In genomic region chr18:58416704-58417683, GRCh38 we compare ENCODE assay signal across 16 cellular contexts.
DNase-seq lines count a peak whose midpoint lies in the region; ATAC-seq, FAIRE-seq and TF ChIP-seq lines count a peak whose summit lies in the region.
"Had no signal": no experiment of that assay in that cellular context is flagged by ENCODE, and none has a peak within 500 bp of the region (broad histone marks: within the 10 kb centered on the region; RNA-seq: fewer than 3 reads in every experiment).

No MANE protein-coding gene starts in this region.

- H3K18ac ChIP-seq in mesenchymal stem cell (ENCODE audit: low read depth in 1 of 2, low read length in 2 of 2) = no peak overlapping the region

- no peak for TF ChIP-seq CTCF in C4-2B (conservative IDR thresholded peaks at IDR 0.05)
- TF ChIP-seq CTCF in RWPE2 (IDR thresholded peaks at IDR 0.05; ENCODE audit: poor library complexity, severe bottlenecking) = no peak

- H3K36me3 ChIP-seq in RWPE2 (ENCODE audit: low read depth) (no peaks in the 10 kb centered on the region), mesenchymal stem cell (ENCODE audit: control insufficient read depth in 1 of 2, insufficient read depth in 2 of 2, low read depth in 1 of 2, low read length in 2 of 2) (no peaks in the 10 kb centered on the region)
- H3K36me3 ChIP-seq: uterus had no signal

- peak overlapping the region; percentile 37 for H3K27ac ChIP-seq in C4-2B
- peak overlapping the region; percentile 64 for H3K27ac ChIP-seq in RWPE2 (ENCODE audit: poor library complexity, severe bottlenecking)
- no peak overlapping the region for H3K27ac ChIP-seq in mesenchymal stem cell (ENCODE audit: low read length, poor library complexity, severe bottlenecking)
- H3K27ac ChIP-seq: uterus had no signal

- H2AFZ ChIP-seq in mesenchymal stem cell (ENCODE audit: low read depth, low read length) = no peak overlapping the region

- WGBS in mesenchymal stem cell = 82% methylated on average over 13 of the region's 16 CpGs

- CTCF ChIA-PET in activated CD8-positive, alpha-beta memory T cell treated with anti-CD3 and anti-CD28 coated beads, Interleukin-2, amount 10 ng/mL, durations not matched to agents 7 days and 5 days (lab: Charles Lee) = no interaction called here

- H3K4ac ChIP-seq in mesenchymal stem cell (ENCODE audit: low read depth in 1 of 2, low read length in 2 of 2) = no peak overlapping the region

- H3K4me3 Mint-ChIP-seq in activated CD8-positive, alpha-beta memory T cell treated with anti-CD3 and anti-CD28 coated beads, Interleukin-2, amount 10 ng/mL, durations not matched to agents 7 days and 5 days = no peak overlapping the region
- H3K4me3 Mint-ChIP-seq in activated T-helper 17 cell treated with anti-CD3 and anti-CD28 coated beads, Interleukin-2, amount 50 U/mL, for 72 hours = no peak overlapping the region
- H3K4me3 Mint-ChIP-seq: B cell, endodermal cell, naive B cell had no signal

- no peaks in the 10 kb centered on the region for H3K9me3 Mint-ChIP-seq in activated CD8-positive, alpha-beta memory T cell treated with anti-CD3 and anti-CD28 coated beads, Interleukin-2, amount 10 ng/mL, durations not matched to agents 7 days and 5 days (ENCODE audit: low read depth)
- H3K9me3 Mint-ChIP-seq in activated T-helper 17 cell treated with anti-CD3 and anti-CD28 coated beads, Interleukin-2, amount 50 U/mL, for 72 hours = no peaks in the 10 kb centered on the region
- H3K9me3 Mint-ChIP-seq: endodermal cell had no signal

- H3K14ac ChIP-seq in mesenchymal stem cell (ENCODE audit: low read length in 2 of 2) = no peak overlapping the region

- no peaks in the 10 kb centered on the region for H3K4me1 Mint-ChIP-seq in activated CD8-positive, alpha-beta memory T cell treated with anti-CD3 and anti-CD28 coated beads, Interleukin-2, amount 10 ng/mL, durations not matched to agents 7 days and 5 days
- no peaks in the 10 kb centered on the region for H3K4me1 Mint-ChIP-seq in activated T-helper 17 cell treated with anti-CD3 and anti-CD28 coated beads, Interleukin-2, amount 50 U/mL, for 72 hours
- H3K4me1 Mint-ChIP-seq: B cell, naive B cell had no signal

- H2AK5ac ChIP-seq in mesenchymal stem cell (ENCODE audit: low read length, severe bottlenecking) = no peak overlapping the region

- FAIRE-seq in endometrium (lab: Jason Lieb, UNC) = peak; percentile 8

- no peak overlapping the region for H3K9ac ChIP-seq in mesenchymal stem cell (ENCODE audit: low read length)

- no peak overlapping the region for H3K4me3 ChIP-seq in RWPE2 (ENCODE audit: severe bottlenecking)
- H3K4me3 ChIP-seq in mesenchymal stem cell (ENCODE audit: insufficient read depth in 1 of 2, low read depth in 1 of 2, low read length in 2 of 2) = no peak overlapping the region
- H3K4me3 ChIP-seq: smooth muscle cell, uterus had no signal

- no peak for DNase-seq in RWPE2 (ENCODE audit: low spot score)
- no peak for DNase-seq in mesenchymal stem cell
- DNase-seq in T-helper 2 cell = no peak
- DNase-seq in activated CD8-positive, alpha-beta memory T cell treated with anti-CD3 and anti-CD28 coated beads, Interleukin-2, amount 10 ng/mL, durations not matched to agents 7 days and 5 days = no peak
- no peak for DNase-seq in stimulated activated CD4-positive, alpha-beta T cell treated with anti-CD3 and anti-CD28 coated beads, Interleukin-2, amount 100 ng/mL, for 48 hours
- DNase-seq: activated CD8-positive, alpha-beta memory T cell treated with anti-CD3 and anti-CD28 coated beads, Interleukin-2, amount 50 U/mL, for 4 hours; endodermal cell; naive B cell; NCI-H345; RPMI8226; uterus had no signal

- H3K79me1 ChIP-seq in mesenchymal stem cell (replicated peaks; ENCODE audit: low read length, poor library complexity, severe bottlenecking) = no peaks in the 10 kb centered on the region

- no peak overlapping the region for H2BK120ac ChIP-seq in mesenchymal stem cell (ENCODE audit: low read depth, low read length)

- H2BK12ac ChIP-seq in mesenchymal stem cell (ENCODE audit: low read length in 2 of 2) = no peak overlapping the region

- H2BK15ac ChIP-seq in mesenchymal stem cell (ENCODE audit: low read depth, poor library complexity, severe bottlenecking) = no peak overlapping the region

- H3K27ac Mint-ChIP-seq in activated CD8-positive, alpha-beta memory T cell treated with anti-CD3 and anti-CD28 coated beads, Interleukin-2, amount 10 ng/mL, durations not matched to agents 7 days and 5 days = no peak overlapping the region
- H3K27ac Mint-ChIP-seq in activated T-helper 17 cell treated with anti-CD3 and anti-CD28 coated beads, Interleukin-2, amount 50 U/mL, for 72 hours = no peak overlapping the region
- H3K27ac Mint-ChIP-seq: B cell, endodermal cell had no signal

- peak overlapping the region; percentile 21 for H3K4me2 ChIP-seq in mesenchymal stem cell (ENCODE audit: low read length, poor library complexity, severe bottlenecking)
- H3K4me2 ChIP-seq: smooth muscle cell had no signal

- no peak overlapping the region for H3K23ac ChIP-seq in mesenchymal stem cell (ENCODE audit: low read length in 2 of 2)

- H4K8ac ChIP-seq in mesenchymal stem cell (ENCODE audit: low read length) = no peak overlapping the region

- ATAC-seq in RWPE2 (ENCODE audit: low read depth) = peak; percentile 49; the same call in 2 of the 3 replicates
- ATAC-seq in activated CD8-positive, alpha-beta memory T cell treated with anti-CD3 and anti-CD28 coated beads, Interleukin-2, amount 10 ng/mL, durations not matched to agents 7 days and 5 days = no peak
- no peak for ATAC-seq in activated T-helper 17 cell treated with anti-CD3 and anti-CD28 coated beads, Interleukin-2, amount 50 U/mL, for 72 hours (replicated peaks)

- H3K27me3 ChIP-seq in RWPE2 (ENCODE audit: insufficient read depth, poor library complexity, severe bottlenecking) = no peaks in the 10 kb centered on the region
- H3K27me3 ChIP-seq in mesenchymal stem cell (ENCODE audit: control insufficient read depth in 1 of 2, insufficient read depth in 1 of 2, low read length in 2 of 2) = peaks cover 0 to 4% of the 10 kb centered on the region in 2 experiments
- H3K27me3 ChIP-seq: uterus had no signal

- H4K91ac ChIP-seq in mesenchymal stem cell (ENCODE audit: low read length) = no peak overlapping the region

- no peak overlapping the region for H2BK5ac ChIP-seq in mesenchymal stem cell (ENCODE audit: low read depth, low read length, poor library complexity, severe bottlenecking)

- H3K9me3 ChIP-seq in RWPE2 (ENCODE audit: severe bottlenecking) = no peaks in the 10 kb centered on the region
- H3K9me3 ChIP-seq in mesenchymal stem cell (ENCODE audit: control insufficient read depth, low read length) = no peaks in the 10 kb centered on the region
- H3K9me3 ChIP-seq: uterus had no signal

- peaks cover 21% of the 10 kb centered on the region for H3K4me1 ChIP-seq in RWPE2 (ENCODE audit: insufficient read depth, poor library complexity, severe bottlenecking)
- H3K4me1 ChIP-seq in mesenchymal stem cell (ENCODE audit: control insufficient read depth, insufficient read depth, low read depth, low read length) = peaks cover 15% of the 10 kb centered on the region
- H3K4me1 ChIP-seq: uterus had no signal

- peaks cover 13% of the 10 kb centered on the region for H3K27me3 Mint-ChIP-seq in activated CD8-positive, alpha-beta memory T cell treated with anti-CD3 and anti-CD28 coated beads, Interleukin-2, amount 10 ng/mL, durations not matched to agents 7 days and 5 days
- H3K27me3 Mint-ChIP-seq in activated T-helper 17 cell treated with anti-CD3 and anti-CD28 coated beads, Interleukin-2, amount 50 U/mL, for 72 hours = no peaks in the 10 kb centered on the region

- no peaks in the 10 kb centered on the region for H3K36me3 Mint-ChIP-seq in activated CD8-positive, alpha-beta memory T cell treated with anti-CD3 and anti-CD28 coated beads, Interleukin-2, amount 10 ng/mL, durations not matched to agents 7 days and 5 days
- no peaks in the 10 kb centered on the region for H3K36me3 Mint-ChIP-seq in activated T-helper 17 cell treated with anti-CD3 and anti-CD28 coated beads, Interleukin-2, amount 50 U/mL, for 72 hours (ENCODE audit: low read depth)
- H3K36me3 Mint-ChIP-seq: naive B cell had no signal
